Comparison of ENCODE assay signal across 8 cellular contexts in genomic region chr15:84633311-84634227, GRCh38. TPM values are rescaled to one million over a fixed set of nuclear protein-coding genes. Genes with fewer than 3 reads are reported as not detected.
A peak's percentile ranks its signal among the peaks of the same experiment; 100 is the strongest.
DNase-seq lines count a peak whose midpoint lies in the region; ATAC-seq and TF ChIP-seq lines count a peak whose summit lies in the region.

No MANE protein-coding gene starts in this region.

- no peaks in the 10 kb centered on the region for H3K27me3 ChIP-seq in CD4-positive, CD25-positive, alpha-beta regulatory T cell (ENCODE audit: control insufficient read depth, insufficient read depth, low read length)
- peaks cover 46% of the 10 kb centered on the region for H3K27me3 ChIP-seq in HUES64 (ENCODE audit: insufficient read depth, low read length)
- no peaks in the 10 kb centered on the region for H3K27me3 ChIP-seq in adrenal gland
- H3K27me3 ChIP-seq in left ventricle myocardium inferior (ENCODE audit: low read depth), result no peaks in the 10 kb centered on the region

- peak overlapping the region; percentile 0; the same call in 1 of the 2 replicates for H3K9ac ChIP-seq in HUES64 (ENCODE audit: low read depth, low read length)

- H3K36me3 Mint-ChIP-seq in CD4-positive, CD25-positive, alpha-beta regulatory T cell, result peaks cover 14% of the 10 kb centered on the region
- peaks cover 10% of the 10 kb centered on the region for H3K36me3 Mint-ChIP-seq in T-cell
- H3K36me3 Mint-ChIP-seq in progenitor cell of endocrine pancreas (ENCODE audit: insufficient read depth), result peaks cover 9% of the 10 kb centered on the region

- H3K4me1 ChIP-seq in CD4-positive, CD25-positive, alpha-beta regulatory T cell (ENCODE audit: control insufficient read depth, insufficient read depth, low read length, poor library complexity, severe bottlenecking), result peaks cover 54% of the 10 kb centered on the region
- peaks cover 16% of the 10 kb centered on the region for H3K4me1 ChIP-seq in HUES64 (ENCODE audit: insufficient read depth, low read length)
- H3K4me1 ChIP-seq in adrenal gland (replicated peaks in 1 of 2), result peaks cover 28 to 55% of the 10 kb centered on the region in 2 donors
- H3K4me1 ChIP-seq in left ventricle myocardium inferior, result peaks cover 76% of the 10 kb centered on the region

- H3K4me3 ChIP-seq in CD4-positive, CD25-positive, alpha-beta regulatory T cell (ENCODE audit: low read depth, low read length), result peak overlapping the region; percentile 88
- H3K4me3 ChIP-seq in HUES64 (ENCODE audit: low read length) (peak overlapping the region; percentile 66), adrenal gland (peak overlapping the region; percentile 4 to 82 (median 42)), left ventricle myocardium inferior (peak overlapping the region; percentile 83)

- POLR2A ChIA-PET in T-cell (lab: Charles Lee), result interaction anchor here (0.6 to 1.1 kb wide), 3 partner anchors 8 to 676 kb away, joined by 3 to 5 read pairs (median 3); partner anchors contain the start of gene WDR73 (in 1 of the 2)

- peak; percentile 59 to 83 (median 66) for DNase-seq in CD4-positive, CD25-positive, alpha-beta regulatory T cell
- DNase-seq in T-cell (peak; percentile 18 to 69 (median 52)), adrenal gland (peak; percentile 71 to 83 (median 77)), left ventricle myocardium inferior (peak; percentile 76), progenitor cell of endocrine pancreas (ENCODE audit: low spot score, unreplicated experiment) (peak; percentile 43), ureter (ENCODE audit: low spot score) (peak; percentile 71)

- peak in 1 of 6 experiments; percentile 10 for TF ChIP-seq CTCF in adrenal gland (IDR thresholded peaks at IDR 0.05)
- no peak for TF ChIP-seq CTCF in left ventricle myocardium inferior (IDR thresholded peaks at IDR 0.05; ENCODE audit: borderline replicate concordance)
- no peak for TF ChIP-seq CTCF in progenitor cell of endocrine pancreas (IDR thresholded peaks at IDR 0.05; ENCODE audit: unreplicated experiment)

- H3K36me3 ChIP-seq in CD4-positive, CD25-positive, alpha-beta regulatory T cell (ENCODE audit: control insufficient read depth, insufficient read depth, low read length), result peaks cover 14% of the 10 kb centered on the region
- H3K36me3 ChIP-seq in HUES64 (ENCODE audit: insufficient read depth, low read length), result peaks cover 6% of the 10 kb centered on the region
- peaks cover 0 to 19% of the 10 kb centered on the region in 2 donors for H3K36me3 ChIP-seq in adrenal gland (replicated peaks in 1 of 2)
- peaks cover 25% of the 10 kb centered on the region for H3K36me3 ChIP-seq in left ventricle myocardium inferior

- CTCF ChIA-PET in T-cell (lab: Charles Lee), result interaction anchor here in 1 of 2 donors (0.5 to 1.7 kb wide), 4 partner anchors 25 to 63 kb away, joined by 3 to 6 read pairs (median 4); partner anchors contain the start of gene NMB

- peaks cover 23 to 65% (median 43%) of the 10 kb centered on the region in 4 donors for H3K4me1 Mint-ChIP-seq in CD4-positive, CD25-positive, alpha-beta regulatory T cell
- peaks cover 48 to 52% (median 49%) of the 10 kb centered on the region in 3 donors for H3K4me1 Mint-ChIP-seq in T-cell
- peaks cover 22% of the 10 kb centered on the region for H3K4me1 Mint-ChIP-seq in progenitor cell of endocrine pancreas (ENCODE audit: low read depth)

- H3K9me3 ChIP-seq in CD4-positive, CD25-positive, alpha-beta regulatory T cell (ENCODE audit: control insufficient read depth in 2 of 2, low read length in 2 of 2), result no peaks in the 10 kb centered on the region
- H3K9me3 ChIP-seq in HUES64 (ENCODE audit: insufficient read depth, low read depth, low read length) (no peaks in the 10 kb centered on the region), adrenal gland (replicated peaks in 1 of 3) (no peaks in the 10 kb centered on the region), left ventricle myocardium inferior (replicated peaks) (no peaks in the 10 kb centered on the region)

- ATAC-seq in CD4-positive, CD25-positive, alpha-beta regulatory T cell (ENCODE audit: low read depth in 2 of 2), result peak; percentile 57 to 61
- ATAC-seq in GM21367 (IDR thresholded peaks at IDR 0.05; ENCODE audit: unreplicated experiment) (peak; percentile 43), T-cell (replicated peaks in 1 of 4) (peak; percentile 57 to 67 (median 62))

- H3K4me3 Mint-ChIP-seq in CD4-positive, CD25-positive, alpha-beta regulatory T cell, result peak overlapping the region; percentile 94 to 99 (median 98)
- H3K4me3 Mint-ChIP-seq in T-cell, result peak overlapping the region; percentile 88 to 96 (median 95)
- H3K4me3 Mint-ChIP-seq in progenitor cell of endocrine pancreas (ENCODE audit: low read depth), result peak overlapping the region; percentile 95

- peak overlapping the region; percentile 83 for H3K27ac ChIP-seq in CD4-positive, CD25-positive, alpha-beta regulatory T cell (ENCODE audit: insufficient read depth, low read length, poor library complexity, severe bottlenecking)
- H3K27ac ChIP-seq in HUES64 (ENCODE audit: low read depth, low read length), result no peak overlapping the region
- peak overlapping the region; percentile 78 to 97 (median 92) for H3K27ac ChIP-seq in adrenal gland
- peak overlapping the region; percentile 99 for H3K27ac ChIP-seq in left ventricle myocardium inferior (replicated peaks)

- intact Hi-C loops in adrenal gland (cut with DNase I) (no loop called here), left ventricle myocardium inferior (cut with micrococcal nuclease) (no loop called here)

- H3K9me3 Mint-ChIP-seq in CD4-positive, CD25-positive, alpha-beta regulatory T cell, result peaks cover 0 to 2% (median 0%) of the 10 kb centered on the region in 7 donors
- H3K9me3 Mint-ChIP-seq in T-cell, result no peaks in the 10 kb centered on the region
- no peaks in the 10 kb centered on the region for H3K9me3 Mint-ChIP-seq in progenitor cell of endocrine pancreas (ENCODE audit: low read depth)

- peak overlapping the region; percentile 87 to 98 (median 97) for H3K27ac Mint-ChIP-seq in CD4-positive, CD25-positive, alpha-beta regulatory T cell
- H3K27ac Mint-ChIP-seq in T-cell (peak overlapping the region; percentile 97), progenitor cell of endocrine pancreas (peak overlapping the region; percentile 64)

- TF ChIP-seq POLR2A in adrenal gland (IDR thresholded peaks at IDR 0.05), result peak in 1 of 2 donors; percentile 70

- WGBS in HUES64, result 1% methylated on average over 105 of the region's 105 CpGs
- WGBS in adrenal gland, 4 donors, result 0 to 1% (median 0%) methylated on average over 5 to 105 of the region's 105 CpGs

- no peaks in the 10 kb centered on the region for H3K27me3 Mint-ChIP-seq in CD4-positive, CD25-positive, alpha-beta regulatory T cell
- no peaks in the 10 kb centered on the region for H3K27me3 Mint-ChIP-seq in T-cell
- peaks cover 8% of the 10 kb centered on the region for H3K27me3 Mint-ChIP-seq in progenitor cell of endocrine pancreas

RNA-seq across cellular contexts. Expression of gene WDR73, which starts 20.5 kb away (rescaled TPM):
- total RNA-seq in CD4-positive, CD25-positive, alpha-beta regulatory T cell, result 19.6 TPM
- polyA plus RNA-seq in CD4-positive, CD25-positive, alpha-beta regulatory T cell, result 10 to 100 TPM; 12.9 to 19.2 (median 16.1) TPM
- 22.0 TPM for polyA plus RNA-seq in HUES64 (2013, experiment 1 of 2)
- 15.8 TPM for polyA plus RNA-seq in HUES64 (2013, experiment 2 of 2)
- total RNA-seq in T-cell (10 to 100 TPM; 24.4 to 39.0 (median 36.3) TPM), adrenal gland (10 to 100 TPM in 7 of 8 donors, 1 to 10 TPM in 1; 8.3 to 39.6 (median 31.4) TPM), left ventricle myocardium inferior (14.7 TPM), progenitor cell of endocrine pancreas (65.7 and 69.8 TPM in 2 replicates), ureter (48.2 TPM)
- 10 to 100 TPM; 24.1 to 45.4 (median 38.3) TPM for polyA plus RNA-seq in adrenal gland

RNA-seq across cellular contexts. Expression of gene NMB, which starts 24.4 kb away (rescaled TPM):
- 2.2 TPM for total RNA-seq in CD4-positive, CD25-positive, alpha-beta regulatory T cell
- polyA plus RNA-seq in CD4-positive, CD25-positive, alpha-beta regulatory T cell, result 1 to 10 TPM; 5.5 to 7.1 (median 6.7) TPM
- polyA plus RNA-seq in HUES64 (2013, experiment 1 of 2), result 10.5 TPM
- polyA plus RNA-seq in HUES64 (2013, experiment 2 of 2), result 11.5 TPM
- total RNA-seq in T-cell (1 to 10 TPM; 1.3 to 3.5 (median 2.9) TPM), adrenal gland (10 to 100 TPM in 7 of 8 donors, 1 to 10 TPM in 1; 7.5 to 34.1 (median 17.4) TPM), left ventricle myocardium inferior (2.0 TPM), progenitor cell of endocrine pancreas (4.9 and 6.1 TPM in 2 replicates), ureter (9.1 TPM)
- 10 to 100 TPM in 1 of 3 donors, 1 to 10 TPM in 2; 8.0 to 19.2 (median 10.0) TPM for polyA plus RNA-seq in adrenal gland

RNA-seq across cellular contexts. Expression of gene ZSCAN2, which starts 32.8 kb away (rescaled TPM):
- total RNA-seq in CD4-positive, CD25-positive, alpha-beta regulatory T cell, result 4.8 TPM
- polyA plus RNA-seq in CD4-positive, CD25-positive, alpha-beta regulatory T cell, result 10 to 100 TPM in 2 of 4 donors, 1 to 10 TPM in 2; 6.9 to 12.4 (median 9.4) TPM
- 23.0 TPM for polyA plus RNA-seq in HUES64 (2013, experiment 1 of 2)
- polyA plus RNA-seq in HUES64 (2013, experiment 2 of 2), result 22.2 TPM
- total RNA-seq in T-cell (10 to 100 TPM in 3 of 5 donors, 1 to 10 TPM in 2; 7.6 to 15.5 (median 12.5) TPM), adrenal gland (10 to 100 TPM in 6 of 8 donors, 1 to 10 TPM in 2; 5.2 to 16.9 (median 10.7) TPM), left ventricle myocardium inferior (7.4 TPM), progenitor cell of endocrine pancreas (44.6 and 46.7 TPM in 2 replicates), ureter (9.0 TPM)
- 1 to 10 TPM; 3.8 to 5.2 (median 4.1) TPM for polyA plus RNA-seq in adrenal gland
